8 cellular contexts compared by ENCODE assay signal in genomic region chr10:124539935-124540641, GRCh38.
DNase-seq lines count a peak whose midpoint lies in the region; ATAC-seq lines count a peak whose summit lies in the region.

No MANE protein-coding gene starts in this region.

- H3K27ac Mint-ChIP-seq in activated naive CD8-positive, alpha-beta T cell treated with anti-CD3 and anti-CD28 coated beads, Interleukin-2, amount 10 ng/mL, durations not matched to agents 7 days and 5 days = no peak overlapping the region

- no peaks in the 10 kb centered on the region for H3K36me3 Mint-ChIP-seq in activated naive CD8-positive, alpha-beta T cell treated with anti-CD3 and anti-CD28 coated beads, Interleukin-2, amount 10 ng/mL, durations not matched to agents 7 days and 5 days

- H3K27me3 Mint-ChIP-seq in activated naive CD8-positive, alpha-beta T cell treated with anti-CD3 and anti-CD28 coated beads, Interleukin-2, amount 10 ng/mL, durations not matched to agents 7 days and 5 days = no peaks in the 10 kb centered on the region

- no peak overlapping the region for H3K4me3 ChIP-seq in right cardiac atrium (ENCODE audit: low read length)

- POLR2A ChIA-PET in activated naive CD8-positive, alpha-beta T cell treated with anti-CD3 and anti-CD28 coated beads, Interleukin-2, amount 10 ng/mL, durations not matched to agents 7 days and 5 days (lab: Charles Lee) = interaction anchor here (1.1 kb wide), 1 partner anchor 201 kb away, joined by 7 read pairs; no protein-coding TSS in a partner anchor

- peaks cover 5% of the 10 kb centered on the region for H3K4me1 Mint-ChIP-seq in activated naive CD8-positive, alpha-beta T cell treated with anti-CD3 and anti-CD28 coated beads, Interleukin-2, amount 10 ng/mL, durations not matched to agents 7 days and 5 days

- 35% methylated on average over 26 of the region's 26 CpGs for WGBS in right cardiac atrium

- H3K9me3 Mint-ChIP-seq in activated naive CD8-positive, alpha-beta T cell treated with anti-CD3 and anti-CD28 coated beads, Interleukin-2, amount 10 ng/mL, durations not matched to agents 7 days and 5 days = no peaks in the 10 kb centered on the region

- no peaks in the 10 kb centered on the region for H3K9me3 ChIP-seq in right cardiac atrium (ENCODE audit: control insufficient read depth, low read length)

- no peak overlapping the region for H3K4me3 Mint-ChIP-seq in activated naive CD8-positive, alpha-beta T cell treated with anti-CD3 and anti-CD28 coated beads, Interleukin-2, amount 10 ng/mL, durations not matched to agents 7 days and 5 days

- no peaks in the 10 kb centered on the region for H3K27me3 ChIP-seq in right cardiac atrium (ENCODE audit: control insufficient read depth, insufficient read depth)

- ATAC-seq in HG02623 (IDR thresholded peaks at IDR 0.05; ENCODE audit: unreplicated experiment) (peak; percentile 47), right cardiac atrium (peak; percentile 83 to 84), HG02840 (IDR thresholded peaks at IDR 0.05; ENCODE audit: low FRiP score, unreplicated experiment) (no peak), HG03025 (IDR thresholded peaks at IDR 0.05; ENCODE audit: low FRiP score, unreplicated experiment) (no peak)
- peak; percentile 71 for ATAC-seq in activated naive CD8-positive, alpha-beta T cell treated with anti-CD3 and anti-CD28 coated beads, Interleukin-2, amount 10 ng/mL, durations not matched to agents 7 days and 5 days (ENCODE audit: low read depth)

- no peaks in the 10 kb centered on the region for H3K4me1 ChIP-seq in right cardiac atrium (ENCODE audit: control insufficient read depth, insufficient read depth, low read length)

- intact Hi-C loops in right cardiac atrium (cut with DNase I) = loop anchor here in 3 of 4 donors (5.0 to 10.0 kb wide), 3 partner anchors 202 to 285 kb away; partner anchors contain the start of gene FAM53B (in 1 of the 3)

- peak; percentile 78 for DNase-seq in GM03348 (ENCODE audit: low spot score)
- peak; percentile 23 for DNase-seq in SKM-1 treated with dmso at 0.1 percent for 144 hours (lab: John Stamatoyannopoulos, UW; ENCODE audit: unreplicated experiment)
- peak; percentile 72 for DNase-seq in activated naive CD8-positive, alpha-beta T cell treated with anti-CD3 and anti-CD28 coated beads, Interleukin-2, amount 10 ng/mL, durations not matched to agents 7 days and 5 days
- DNase-seq in right cardiac atrium = peak; percentile 71 to 91 (median 90)
- peak; percentile 70 for DNase-seq in stimulated activated CD4-positive, alpha-beta T cell treated with anti-CD3 and anti-CD28 coated beads, Interleukin-12 subunit alpha, Interleukin-12 subunit beta, amount 100 ng/mL, for 4 hours

- H3K27ac ChIP-seq in right cardiac atrium (ENCODE audit: low read length) = no peak overlapping the region

Comparison
In these comparisons a context has a peak if more than half of its experiments do, and no peak if none do; other contexts are left out.
1. DNase-seq: peak in every context shown above with its lines; median percentile 90 in right cardiac atrium; 78 in GM03348; 72 in activated naive CD8-positive, alpha-beta T cell treated with anti-CD3 and anti-CD28 coated beads, Interleukin-2, amount 10 ng/mL, durations not matched to agents 7 days and 5 days; 70 in stimulated activated CD4-positive, alpha-beta T cell treated with anti-CD3 and anti-CD28 coated beads, Interleukin-12 subunit alpha, Interleukin-12 subunit beta, amount 100 ng/mL, for 4 hours; 23 in SKM-1 treated with dmso at 0.1 percent for 144 hours.
2. ATAC-seq: peak in HG02623 (single experiment), activated naive CD8-positive, alpha-beta T cell treated with anti-CD3 and anti-CD28 coated beads, Interleukin-2, amount 10 ng/mL, durations not matched to agents 7 days and 5 days (single experiment) and right cardiac atrium (2 of 2); none in HG02840 (single experiment) and HG03025 (single experiment).